24 cellular contexts compared by ENCODE assay signal in genomic region chr17:44887971-44888955, GRCh38. TPM values are rescaled to one million over a fixed set of nuclear protein-coding genes. Genes with fewer than 3 reads are reported as not detected.
DNase-seq lines count a peak whose midpoint lies in the region; ATAC-seq, FAIRE-seq and TF ChIP-seq lines count a peak whose summit lies in the region.
"Had no signal": no experiment of that assay in that cellular context is flagged by ENCODE, and none has a peak within 500 bp of the region (broad histone marks: within the 10 kb centered on the region; RNA-seq: fewer than 3 reads in every experiment).

No MANE protein-coding gene starts in this region.

- no peak overlapping the region for H3K27ac Mint-ChIP-seq in activated naive CD4-positive, alpha-beta T cell treated with anti-CD3 and anti-CD28 coated beads for 36 hours
- no peak overlapping the region for H3K27ac Mint-ChIP-seq in CD14-positive monocyte
- H3K27ac Mint-ChIP-seq: activated naive CD8-positive, alpha-beta T cell; nephron; WTC11 had no signal

- intact Hi-C loops in activated naive CD4-positive, alpha-beta T cell treated with anti-CD3 and anti-CD28 coated beads for 36 hours (cut with micrococcal nuclease): no loop called here
- intact Hi-C loops in GM12878 (cut with micrococcal nuclease; ENCODE audit: unreplicated experiment): no loop called here
- intact Hi-C loops in CD14-positive monocyte (cut with micrococcal nuclease): no loop called here

- H3K36me3 ChIP-seq in GM12878 (ENCODE audit: control insufficient read depth in 2 of 2, insufficient read depth in 2 of 2, low read length in 1 of 2): peaks cover 11 to 33% of the 10 kb centered on the region in 2 experiments
- peaks cover 35% of the 10 kb centered on the region for H3K36me3 ChIP-seq in thymus (ENCODE audit: control insufficient read depth, insufficient read depth)

- TF ChIP-seq POLR2A in GM12878 (IDR thresholded peaks at IDR 0.05; ENCODE audit: low read depth, low read length): no peak

- no peaks in the 10 kb centered on the region for H3K27me3 ChIP-seq in GM12878 (replicated peaks in 1 of 2; ENCODE audit: control insufficient read depth in 2 of 2, insufficient read depth in 2 of 2, low read length in 1 of 2)
- no peaks in the 10 kb centered on the region for H3K27me3 ChIP-seq in thymus (ENCODE audit: control insufficient read depth, insufficient read depth)
- H3K27me3 ChIP-seq: breast epithelium, esophagus muscularis mucosa had no signal

- 0 out of 2 replicates have a peak overlapping the region, but pooled peaks have one; percentile 43 for H3K4me2 ChIP-seq in GM12878 (ENCODE audit: control insufficient read depth, insufficient read depth)
- H3K4me2 ChIP-seq: smooth muscle cell had no signal

- no peak overlapping the region for H3K9ac ChIP-seq in GM12878 (ENCODE audit: control insufficient read depth, insufficient read depth, low read length)

- FAIRE-seq in GM12878 (lab: Jason Lieb, UNC): no peak
- FAIRE-seq: urothelium cell line had no signal

- no peak overlapping the region for H3K4me3 Mint-ChIP-seq in activated naive CD4-positive, alpha-beta T cell treated with anti-CD3 and anti-CD28 coated beads for 36 hours
- no peak overlapping the region for H3K4me3 Mint-ChIP-seq in CD14-positive monocyte
- H3K4me3 Mint-ChIP-seq: activated naive CD8-positive, alpha-beta T cell; nephron; WTC11 had no signal

- H3K4me1 ChIP-seq in GM12878 (ENCODE audit: control insufficient read depth, insufficient read depth, low read length) (peaks cover 8% of the 10 kb centered on the region; the same call in 1 of the 2 replicates), thymus (ENCODE audit: control insufficient read depth, insufficient read depth, low read length) (peaks cover 13% of the 10 kb centered on the region)
- H3K4me1 ChIP-seq: breast epithelium, esophagus muscularis mucosa, prostate gland had no signal

- in situ Hi-C loops in GM12878 (cut with MboI): no loop called here

- no TSS peak for BruUV-seq in GM12878 (replicated peaks; lab: Mats Ljungman, UMichigan)

- H3K27me3 Mint-ChIP-seq in activated naive CD4-positive, alpha-beta T cell treated with anti-CD3 and anti-CD28 coated beads for 36 hours (ENCODE audit: low read depth): no peaks in the 10 kb centered on the region
- H3K27me3 Mint-ChIP-seq in CD14-positive monocyte (ENCODE audit: low read depth in 3 of 3): no peaks in the 10 kb centered on the region
- H3K27me3 Mint-ChIP-seq: activated naive CD8-positive, alpha-beta T cell had no signal

- WGBS in GM12878 (ENCODE audit: insufficient coverage, insufficient replicate concordance, low lambda C conversion rate, missing lambda C conversion rate): 82% methylated on average over 10 of the region's 10 CpGs
- 25% methylated on average over 10 of the region's 10 CpGs for WGBS in thymus

- CTCF ChIA-PET in activated naive CD4-positive, alpha-beta T cell treated with anti-CD3 and anti-CD28 coated beads for 36 hours (lab: Charles Lee): no interaction called here
- CTCF ChIA-PET in GM12878 (lab: Yijun Ruan, JAX): no interaction called here

- SMC1A ChIA-PET in GM12878 (lab: Charles Lee; ENCODE audit: uncharacterized antibody, unreplicated experiment): interaction anchor here (1.6 kb wide), 1 partner anchor 11 kb away, joined by 4 read pairs; the partner anchor contains the start of gene EFTUD2

- peak; percentile 20 for DNase-seq in activated naive CD4-positive, alpha-beta T cell treated with anti-CD3 and anti-CD28 coated beads for 36 hours
- DNase-seq in activated naive CD4-positive, alpha-beta T cell (lab: John Stamatoyannopoulos, UW): no peak
- DNase-seq in NOMO-1 (lab: John Stamatoyannopoulos, UW; ENCODE audit: unreplicated experiment in 2 of 2) (peak; percentile 41 to 52), GM12878 (ENCODE audit: low read depth, low spot score) (no peak), HuH-7 (ENCODE audit: low spot score) (no peak), CD14-positive monocyte (ENCODE audit: low spot score) (no peak)
- DNase-seq: ACHN, COR-L47, GOT3, lower lobe of right lung, NCI-H2029, NCI-H510A, OCI-M1 had no signal

- TF ChIP-seq RAD21 in GM12878 (IDR thresholded peaks at IDR 0.05; ENCODE audit: insufficient read depth, low read depth, low read length): no peak

- H3K9me3 ChIP-seq in GM12878 (replicated peaks; ENCODE audit: control insufficient read depth, insufficient read depth, low read length) (no peaks in the 10 kb centered on the region), thymus (ENCODE audit: control insufficient read depth) (no peaks in the 10 kb centered on the region)
- H3K9me3 ChIP-seq: breast epithelium, esophagus muscularis mucosa, lower lobe of right lung, prostate gland had no signal

- POLR2A ChIA-PET in GM12878 (lab: Charles Lee): no interaction called here

- H4K20me1 ChIP-seq in GM12878 (ENCODE audit: control insufficient read depth, insufficient read depth): peaks cover 2% of the 10 kb centered on the region; the same call in 1 of the 2 replicates

- no peak overlapping the region for H2AFZ ChIP-seq in GM12878 (ENCODE audit: control insufficient read depth, low read depth, low read length)

- no peak overlapping the region for H3K4me3 ChIP-seq in GM12878
- no peak overlapping the region for H3K4me3 ChIP-seq in thymus (ENCODE audit: low read length)
- H3K4me3 ChIP-seq: breast epithelium, esophagus muscularis mucosa, lower lobe of right lung, prostate gland, smooth muscle cell had no signal

- peaks cover 19% of the 10 kb centered on the region for H3K4me1 Mint-ChIP-seq in activated naive CD4-positive, alpha-beta T cell treated with anti-CD3 and anti-CD28 coated beads for 36 hours (ENCODE audit: low read depth)
- H3K4me1 Mint-ChIP-seq in CD14-positive monocyte: peaks cover 5% of the 10 kb centered on the region
- H3K4me1 Mint-ChIP-seq: WTC11 had no signal

- H3K9me3 Mint-ChIP-seq in activated naive CD4-positive, alpha-beta T cell treated with anti-CD3 and anti-CD28 coated beads for 36 hours: no peaks in the 10 kb centered on the region
- no peaks in the 10 kb centered on the region for H3K9me3 Mint-ChIP-seq in CD14-positive monocyte
- H3K9me3 Mint-ChIP-seq: nephron, WTC11 had no signal

- no peak overlapping the region for H3K27ac ChIP-seq in GM12878 (ENCODE audit: control insufficient read depth, insufficient read depth)
- H3K27ac ChIP-seq in thymus (ENCODE audit: low read depth): peak overlapping the region; percentile 68
- H3K27ac ChIP-seq: breast epithelium, esophagus muscularis mucosa, lower lobe of right lung, prostate gland had no signal

- peaks cover 23% of the 10 kb centered on the region for H3K79me2 ChIP-seq in GM12878 (ENCODE audit: control insufficient read depth, insufficient read depth, low read length)

- TF ChIP-seq EP300 in GM12878 (IDR thresholded peaks at IDR 0.05; ENCODE audit: borderline replicate concordance in 1 of 2, control insufficient read depth in 1 of 2, low read depth in 2 of 2, low read length in 2 of 2): no peak

- TF ChIP-seq CTCF in GM12878 (IDR thresholded peaks at IDR 0.05 in 2 of 3, conservative IDR thresholded peaks at IDR 0.05 in 1 of 3; ENCODE audit: control insufficient read depth in 2 of 3, extremely low read depth in 1 of 3, insufficient read depth in 1 of 3, low read depth in 3 of 3, low read length in 3 of 3): no peak
- no peak for TF ChIP-seq CTCF in CD14-positive monocyte (IDR thresholded peaks at IDR 0.05)

- ATAC-seq in GM12878 (no peak; the same call in 2 of the 3 replicates), HG03108 (IDR thresholded peaks at IDR 0.05; ENCODE audit: unreplicated experiment) (no peak)
- ATAC-seq: WTC11 had no signal

- H3K36me3 Mint-ChIP-seq in activated naive CD4-positive, alpha-beta T cell treated with anti-CD3 and anti-CD28 coated beads for 36 hours (ENCODE audit: low read depth): peaks cover 25% of the 10 kb centered on the region
- H3K36me3 Mint-ChIP-seq in CD14-positive monocyte: peaks cover 42 to 62% of the 10 kb centered on the region in 2 donors
- H3K36me3 Mint-ChIP-seq: activated naive CD8-positive, alpha-beta T cell had no signal

- RAD21 ChIA-PET in GM12878 (lab: Charles Lee; ENCODE audit: unreplicated experiment): no interaction called here

RNA-seq across cellular contexts. Expression of gene EFTUD2, which starts 11.0 kb away (rescaled TPM):
- 100 to 1,000 TPM; 170 to 176 TPM for total RNA-seq in activated naive CD4-positive, alpha-beta T cell treated with anti-CD3 and anti-CD28 coated beads for 36 hours
- 345 and 489 TPM in 2 replicates for total RNA-seq in GM12878 (2013; cell fraction: nucleolus; rRNA removed)
- total RNA-seq in GM12878 (2014; rRNA removed) (92.0 and 98.1 TPM in 2 replicates), GM12878 (2014; rRNA removed; fragmentation: Illumina TruSeq; extraction: Trizol) (115 and 124 TPM in 2 replicates), GM12878 (2021) (154 and 159 TPM in 2 replicates)
- 56.9 TPM for polyA plus RNA-seq in GM12878 (2011; ENCODE audit: low read depth)
- polyA plus RNA-seq in GM12878 (2011; rRNA removed) (198 and 251 TPM in 2 replicates), GM12878 (2014; fragmentation: Illumina TruSeq; extraction: Trizol) (128 and 156 TPM in 2 replicates), GM12878 (2014; fragmentation: Nextera tagmentation; extraction: Ambion mirVana) (10 to 100 TPM; 33.0 to 39.4 TPM), GM12878 (2014; rRNA removed) (114 and 115 TPM in 2 replicates), GM12878 (2016; fragmentation: Nextera tagmentation; extraction: Ambion mirVana) (100 to 1,000 TPM; 157 to 173 TPM), thymus (44.0 TPM), CD14-positive monocyte (100 to 1,000 TPM; 104 to 144 TPM)
- 175 and 183 TPM in 2 replicates for polyA plus RNA-seq in GM12878 (2011; cell fraction: cytosol; rRNA removed)
- 184 and 284 TPM in 2 replicates for polyA plus RNA-seq in GM12878 (2011; cell fraction: nucleus; rRNA removed)
- polyA plus RNA-seq in GM12878 (2012): 59.0 and 69.5 TPM in 2 replicates
- polyA minus RNA-seq in GM12878 (2011; rRNA and poly(A)+ RNA removed): 313 and 326 TPM in 2 replicates
- 54.5 and 63.2 TPM in 2 replicates for polyA minus RNA-seq in GM12878 (2011; cell fraction: cytosol; rRNA and poly(A)+ RNA removed)
- polyA minus RNA-seq in GM12878 (2011; cell fraction: nucleus; rRNA and poly(A)+ RNA removed): 75.6 and 112 TPM in 2 replicates

RNA-seq across cellular contexts. Expression of gene GFAP, which starts 27.0 kb away (rescaled TPM):
- total RNA-seq in activated naive CD4-positive, alpha-beta T cell treated with anti-CD3 and anti-CD28 coated beads for 36 hours: not detected
- total RNA-seq in GM12878 (2013; cell fraction: nucleolus; rRNA removed): not detected in 2 replicates
- not detected in 2 replicates for total RNA-seq in GM12878 (2014; rRNA removed)
- not detected in 2 replicates for total RNA-seq in GM12878 (2014; rRNA removed; fragmentation: Illumina TruSeq; extraction: Trizol)
- total RNA-seq in GM12878 (2021): not detected in 2 replicates
- polyA plus RNA-seq in GM12878 (2011; ENCODE audit: low read depth): not detected
- not detected in 2 replicates for polyA plus RNA-seq in GM12878 (2011; rRNA removed)
- polyA plus RNA-seq in GM12878 (2011; cell fraction: cytosol; rRNA removed): not detected in 2 replicates
- 0.25 TPM in 1 of 2 replicates, not detected in the other for polyA plus RNA-seq in GM12878 (2011; cell fraction: nucleus; rRNA removed)
- polyA plus RNA-seq in GM12878 (2012): 0.04 TPM in 1 of 2 replicates, not detected in the other
- not detected in 2 replicates for polyA plus RNA-seq in GM12878 (2014; fragmentation: Illumina TruSeq; extraction: Trizol)
- under 1 TPM in 1 of 2 experiments, not detected in 1; 0.04 TPM for polyA plus RNA-seq in GM12878 (2014; fragmentation: Nextera tagmentation; extraction: Ambion mirVana)
- polyA plus RNA-seq in GM12878 (2014; rRNA removed): not detected in 2 replicates
- under 1 TPM in 1 of 2 experiments, not detected in 1; 0.25 TPM for polyA plus RNA-seq in GM12878 (2016; fragmentation: Nextera tagmentation; extraction: Ambion mirVana)
- not detected in 2 replicates for polyA minus RNA-seq in GM12878 (2011; rRNA and poly(A)+ RNA removed)
- polyA minus RNA-seq in GM12878 (2011; cell fraction: cytosol; rRNA and poly(A)+ RNA removed): not detected in 2 replicates
- not detected in 2 replicates for polyA minus RNA-seq in GM12878 (2011; cell fraction: nucleus; rRNA and poly(A)+ RNA removed)
- 0.43 TPM for polyA plus RNA-seq in thymus
- under 1 TPM; 0.18 to 0.33 TPM for polyA plus RNA-seq in CD14-positive monocyte
- total RNA-seq: lower lobe of right lung, M059J had no signal

RNA-seq across cellular contexts. Expression of gene HIGD1B, which starts 40.6 kb away (rescaled TPM):
- not detected for total RNA-seq in activated naive CD4-positive, alpha-beta T cell treated with anti-CD3 and anti-CD28 coated beads for 36 hours
- not detected in 2 replicates for total RNA-seq in GM12878 (2013; cell fraction: nucleolus; rRNA removed)
- total RNA-seq in GM12878 (2014; rRNA removed): not detected in 2 replicates
- not detected in 2 replicates for total RNA-seq in GM12878 (2014; rRNA removed; fragmentation: Illumina TruSeq; extraction: Trizol)
- not detected in 2 replicates for total RNA-seq in GM12878 (2021)
- not detected for polyA plus RNA-seq in GM12878 (2011; ENCODE audit: low read depth)
- not detected in 2 replicates for polyA plus RNA-seq in GM12878 (2011; rRNA removed)
- polyA plus RNA-seq in GM12878 (2011; cell fraction: cytosol; rRNA removed): not detected in 2 replicates
- not detected in 2 replicates for polyA plus RNA-seq in GM12878 (2011; cell fraction: nucleus; rRNA removed)
- not detected in 2 replicates for polyA plus RNA-seq in GM12878 (2012)
- not detected in 2 replicates for polyA plus RNA-seq in GM12878 (2014; fragmentation: Illumina TruSeq; extraction: Trizol)
- polyA plus RNA-seq in GM12878 (2014; fragmentation: Nextera tagmentation; extraction: Ambion mirVana): not detected
- not detected in 2 replicates for polyA plus RNA-seq in GM12878 (2014; rRNA removed)
- polyA plus RNA-seq in GM12878 (2016; fragmentation: Nextera tagmentation; extraction: Ambion mirVana): 1 to 10 TPM in 1 of 2 experiments, not detected in 1; 1.0 TPM
- polyA minus RNA-seq in GM12878 (2011; rRNA and poly(A)+ RNA removed): not detected in 2 replicates
- not detected in 2 replicates for polyA minus RNA-seq in GM12878 (2011; cell fraction: cytosol; rRNA and poly(A)+ RNA removed)
- not detected in 2 replicates for polyA minus RNA-seq in GM12878 (2011; cell fraction: nucleus; rRNA and poly(A)+ RNA removed)
- 2.2 TPM for polyA plus RNA-seq in thymus
- polyA plus RNA-seq in CD14-positive monocyte: not detected
- total RNA-seq: M059J, prostate gland, smooth muscle cell, WTC11 had no signal

RNA-seq across cellular contexts. Expression of gene GJC1, which starts 58.2 kb away (rescaled TPM):
- 1 to 10 TPM; 2.5 TPM for total RNA-seq in activated naive CD4-positive, alpha-beta T cell treated with anti-CD3 and anti-CD28 coated beads for 36 hours
- 0.61 and 0.77 TPM in 2 replicates for total RNA-seq in GM12878 (2013; cell fraction: nucleolus; rRNA removed)
- total RNA-seq in GM12878 (2014; rRNA removed) (0.76 and 0.79 TPM in 2 replicates), GM12878 (2014; rRNA removed; fragmentation: Illumina TruSeq; extraction: Trizol) (0.67 and 0.83 TPM in 2 replicates), GM12878 (2021) (2.5 and 2.7 TPM in 2 replicates)
- polyA plus RNA-seq in GM12878 (2011; ENCODE audit: low read depth): 1.1 TPM
- polyA plus RNA-seq in GM12878 (2011; rRNA removed) (3.0 and 3.4 TPM in 2 replicates), GM12878 (2014; fragmentation: Illumina TruSeq; extraction: Trizol) (1.0 and 1.1 TPM in 2 replicates), GM12878 (2014; fragmentation: Nextera tagmentation; extraction: Ambion mirVana) (under 1 TPM; 0.37 to 0.69 TPM), GM12878 (2014; rRNA removed) (1.1 and 1.4 TPM in 2 replicates), GM12878 (2016; fragmentation: Nextera tagmentation; extraction: Ambion mirVana) (1 to 10 TPM in 1 of 2 experiments, under 1 TPM in 1; 0.72 to 1.0 TPM), thymus (2.1 TPM), CD14-positive monocyte (not detected)
- 1.6 and 1.8 TPM in 2 replicates for polyA plus RNA-seq in GM12878 (2011; cell fraction: cytosol; rRNA removed)
- 1.2 and 1.4 TPM in 2 replicates for polyA plus RNA-seq in GM12878 (2011; cell fraction: nucleus; rRNA removed)
- 1.4 and 1.8 TPM in 2 replicates for polyA plus RNA-seq in GM12878 (2012)
- 4.5 and 9.8 TPM in 2 replicates for polyA minus RNA-seq in GM12878 (2011; rRNA and poly(A)+ RNA removed)
- 1.2 and 1.4 TPM in 2 replicates for polyA minus RNA-seq in GM12878 (2011; cell fraction: cytosol; rRNA and poly(A)+ RNA removed)
- 0.85 and 1.1 TPM in 2 replicates for polyA minus RNA-seq in GM12878 (2011; cell fraction: nucleus; rRNA and poly(A)+ RNA removed)

RNA-seq across cellular contexts. Expression of gene KIF18B, which starts 59.3 kb away (rescaled TPM):
- total RNA-seq in activated naive CD4-positive, alpha-beta T cell treated with anti-CD3 and anti-CD28 coated beads for 36 hours: 10 to 100 TPM; 54.9 to 55.4 TPM
- total RNA-seq in GM12878 (2013; cell fraction: nucleolus; rRNA removed): 15.4 and 21.6 TPM in 2 replicates
- total RNA-seq in GM12878 (2014; rRNA removed): 10.6 and 12.0 TPM in 2 replicates
- 9.2 and 10.3 TPM in 2 replicates for total RNA-seq in GM12878 (2014; rRNA removed; fragmentation: Illumina TruSeq; extraction: Trizol)
- 39.4 and 44.4 TPM in 2 replicates for total RNA-seq in GM12878 (2021)
- 5.8 TPM for polyA plus RNA-seq in GM12878 (2011; ENCODE audit: low read depth)
- 14.2 and 28.6 TPM in 2 replicates for polyA plus RNA-seq in GM12878 (2011; rRNA removed)
- 26.3 and 33.9 TPM in 2 replicates for polyA plus RNA-seq in GM12878 (2011; cell fraction: cytosol; rRNA removed)
- polyA plus RNA-seq in GM12878 (2011; cell fraction: nucleus; rRNA removed): 116 and 176 TPM in 2 replicates
- polyA plus RNA-seq in GM12878 (2012): 10.5 and 11.3 TPM in 2 replicates
- polyA plus RNA-seq in GM12878 (2014; fragmentation: Illumina TruSeq; extraction: Trizol): 11.9 and 22.0 TPM in 2 replicates
- 1 to 10 TPM; 2.8 to 3.1 TPM for polyA plus RNA-seq in GM12878 (2014; fragmentation: Nextera tagmentation; extraction: Ambion mirVana)
- polyA plus RNA-seq in GM12878 (2014; rRNA removed): 44.7 and 46.2 TPM in 2 replicates
- 10 to 100 TPM; 20.4 to 20.5 TPM for polyA plus RNA-seq in GM12878 (2016; fragmentation: Nextera tagmentation; extraction: Ambion mirVana)
- 27.9 and 34.2 TPM in 2 replicates for polyA minus RNA-seq in GM12878 (2011; rRNA and poly(A)+ RNA removed)
- 16.8 and 18.3 TPM in 2 replicates for polyA minus RNA-seq in GM12878 (2011; cell fraction: cytosol; rRNA and poly(A)+ RNA removed)
- polyA minus RNA-seq in GM12878 (2011; cell fraction: nucleus; rRNA and poly(A)+ RNA removed): 28.7 and 55.6 TPM in 2 replicates
- polyA plus RNA-seq in thymus: 2.4 TPM
- not detected for polyA plus RNA-seq in CD14-positive monocyte

Comparison
In these comparisons a context has a peak if more than half of its experiments do, and no peak if none do; other contexts are left out.
1. DNase-seq: peak in activated naive CD4-positive, alpha-beta T cell treated with anti-CD3 and anti-CD28 coated beads for 36 hours (single experiment) and NOMO-1 (2 of 2); none in activated naive CD4-positive, alpha-beta T cell (0 of 4), GM12878 (single experiment), HuH-7 (single experiment) and CD14-positive monocyte (single experiment).